ENCODE assay signal across 19 cellular contexts in genomic region chr16:11022002-11022401, GRCh38.
"Had no signal": no experiment of that assay in that cellular context is flagged by ENCODE, and none has a peak within 500 bp of the region (broad histone marks: within the 10 kb centered on the region; RNA-seq: fewer than 3 reads in every experiment).

No MANE protein-coding gene starts in this region.

- DNase-seq: effector CD4-positive, alpha-beta T cell; endodermal cell; erythroblast; foreskin melanocyte; head of caudate nucleus; left colon; left ventricle myocardium superior; naive thymus-derived CD4-positive, alpha-beta T cell; psoas muscle; spleen; stimulated activated CD4-positive, alpha-beta T cell treated with anti-CD3 and anti-CD28 coated beads, Interleukin-15, amount 100 ng/mL, for 24 hours; stimulated activated CD4-positive, alpha-beta T cell treated with anti-CD3 and anti-CD28 coated beads, Interleukin-1b, Interleukin-23, amount 100 ng/mL, for 48 hours; stimulated activated CD4-positive, alpha-beta T cell treated with anti-CD3 and anti-CD28 coated beads, Interleukin-4, amount 100 ng/mL, for 24 hours; trophoblast cell had no signal

- H3K4me3 ChIP-seq: coronary artery, hepatocyte, lung, psoas muscle, spleen had no signal

- H3K27ac Mint-ChIP-seq: endodermal cell; naive thymus-derived CD4-positive, alpha-beta T cell; stimulated activated memory B cell treated with anti-CD40 and anti-IgM and Interleukin-4, amounts not matched to agents 10 μg/mL and 1 μg/mL and 100 μg/mL, for 72 hours had no signal

- H3K4me1 ChIP-seq: psoas muscle, spleen had no signal

- H3K27ac ChIP-seq: coronary artery, hepatocyte, neutrophil, psoas muscle, spleen had no signal

- H3K4me2 ChIP-seq: hepatocyte had no signal

- H3K27me3 ChIP-seq: hepatocyte, neutrophil, spleen had no signal

- H3K4me3 Mint-ChIP-seq: endodermal cell; naive thymus-derived CD4-positive, alpha-beta T cell; stimulated activated memory B cell treated with anti-CD40 and anti-IgM and Interleukin-4, amounts not matched to agents 10 μg/mL and 1 μg/mL and 100 μg/mL, for 72 hours had no signal

- H2AFZ ChIP-seq: hepatocyte had no signal

- ATAC-seq: left colon; left ventricle myocardium superior; naive thymus-derived CD4-positive, alpha-beta T cell; psoas muscle; stimulated activated memory B cell treated with anti-CD40 and anti-IgM and Interleukin-4, amounts not matched to agents 10 μg/mL and 1 μg/mL and 100 μg/mL, for 72 hours had no signal

- H3K27me3 Mint-ChIP-seq: naive thymus-derived CD4-positive, alpha-beta T cell; stimulated activated memory B cell treated with anti-CD40 and anti-IgM and Interleukin-4, amounts not matched to agents 10 μg/mL and 1 μg/mL and 100 μg/mL, for 72 hours had no signal
